In genomic region chr3:117719316-117719926, GRCh38 we compare ENCODE assay signal across 10 cellular contexts.
A peak's percentile ranks its signal among the peaks of the same experiment; 100 is the strongest.
DNase-seq lines count a peak whose midpoint lies in the region; ATAC-seq, FAIRE-seq and TF ChIP-seq lines count a peak whose summit lies in the region.
"Had no signal": no experiment of that assay in that cellular context is flagged by ENCODE, and none has a peak within 500 bp of the region (broad histone marks: within the 10 kb centered on the region; RNA-seq: fewer than 3 reads in every experiment).

No MANE protein-coding gene starts in this region.

- no peak overlapping the region for H2BK5ac ChIP-seq in neuronal stem cell (ENCODE audit: low read length)

- no peak overlapping the region for H3K23ac ChIP-seq in neuronal stem cell (ENCODE audit: low read depth, low read length, poor library complexity)

- no peaks in the 10 kb centered on the region for H3K9me3 Mint-ChIP-seq in Calu3 (ENCODE audit: low read depth, unreplicated experiment)

- H3K36me3 Mint-ChIP-seq in Calu3 (ENCODE audit: insufficient read depth, unreplicated experiment) = no peaks in the 10 kb centered on the region

- DNase-seq in Calu3 = peak; percentile 18
- DNase-seq in GM19239 (ENCODE audit: insufficient read length, low spot score) = peak; percentile 4
- DNase-seq in NB4 (ENCODE audit: low read depth) = peak; percentile 15
- DNase-seq in colonic mucosa = no peak
- DNase-seq in osteoblast (ENCODE audit: insufficient read length, low spot score, missing footprints) = no peak
- DNase-seq in neuronal stem cell (ENCODE audit: low spot score) = no peak
- DNase-seq in SW 1271 (lab: John Stamatoyannopoulos, UW) = no peak

- FAIRE-seq in GM19239 (lab: Jason Lieb, UNC) = no peak

- no peak overlapping the region for H3K14ac ChIP-seq in neuronal stem cell (ENCODE audit: low read length)

- intact Hi-C loops in Calu3 (cut with micrococcal nuclease; ENCODE audit: unreplicated experiment) = loop anchor here (1.0 to 10.0 kb wide), 4 partner anchors 172 to 949 kb away; no protein-coding TSS in a partner anchor
- intact Hi-C loops in colonic mucosa (cut with DNase I) = loop anchor here (5.0 kb wide), 2 partner anchors 702 to 947 kb away; no protein-coding TSS in a partner anchor

- CTCF ChIA-PET in Calu3 (lab: Charles Lee) = no interaction called here

- no peak overlapping the region for H2AK5ac ChIP-seq in neuronal stem cell (ENCODE audit: low read depth, low read length)

- no peaks in the 10 kb centered on the region for H3K4me1 ChIP-seq in colonic mucosa
- H3K4me1 ChIP-seq in osteoblast (ENCODE audit: insufficient read depth, low read length) = no peaks in the 10 kb centered on the region
- H3K4me1 ChIP-seq in neuronal stem cell (ENCODE audit: control insufficient read depth in 2 of 2, insufficient read depth in 1 of 2, low read depth in 1 of 2, low read length in 2 of 2) = peaks cover 0 to 2% of the 10 kb centered on the region in 2 donors
- H3K4me1 ChIP-seq: SJSA1 had no signal

- no peak overlapping the region for H2BK120ac ChIP-seq in neuronal stem cell (ENCODE audit: low read depth, low read length)

- no peaks in the 10 kb centered on the region for H3K27me3 ChIP-seq in colonic mucosa
- no peaks in the 10 kb centered on the region for H3K27me3 ChIP-seq in osteoblast (ENCODE audit: insufficient read depth, low read length)
- no peaks in the 10 kb centered on the region for H3K27me3 ChIP-seq in neuronal stem cell (ENCODE audit: control insufficient read depth in 3 of 3, insufficient read depth in 3 of 3, low read depth in 1 of 3, low read length in 3 of 3)
- H3K27me3 ChIP-seq: neutrophil, SJSA1 had no signal

- H4K91ac ChIP-seq in neuronal stem cell (ENCODE audit: low read depth, low read length, poor library complexity) = no peak overlapping the region

- H3K9me3 ChIP-seq in colonic mucosa (no peaks in the 10 kb centered on the region), osteoblast (ENCODE audit: low read depth, low read length) (no peaks in the 10 kb centered on the region), neuronal stem cell (replicated peaks in 1 of 2; ENCODE audit: control insufficient read depth in 2 of 2, insufficient read depth in 1 of 2, low read depth in 1 of 2, low read length in 2 of 2) (no peaks in the 10 kb centered on the region)
- H3K9me3 ChIP-seq: neutrophil, SJSA1 had no signal

- no peaks in the 10 kb centered on the region for H3K27me3 Mint-ChIP-seq in Calu3 (ENCODE audit: unreplicated experiment)

- no peaks in the 10 kb centered on the region for H3K36me3 ChIP-seq in colonic mucosa
- no peaks in the 10 kb centered on the region for H3K36me3 ChIP-seq in osteoblast (ENCODE audit: insufficient read depth, low read length)
- H3K36me3 ChIP-seq in neuronal stem cell (replicated peaks in 1 of 2; ENCODE audit: control insufficient read depth in 2 of 2, insufficient read depth in 2 of 2, low read length in 2 of 2) = no peaks in the 10 kb centered on the region
- H3K36me3 ChIP-seq: neutrophil, SJSA1 had no signal

- ATAC-seq in esophagus mucosa = no peak

- TF ChIP-seq CTCF in Calu3 (IDR thresholded peaks at IDR 0.05; ENCODE audit: unreplicated experiment) (peak; percentile 37), NB4 (IDR thresholded peaks at IDR 0.05; ENCODE audit: low read depth, low read length) (peak; percentile 53), colonic mucosa (IDR thresholded peaks at IDR 0.05) (peak; percentile 60), osteoblast (IDR thresholded peaks at IDR 0.05; ENCODE audit: extremely low read depth, low read depth, low read length) (peak; percentile 76)

- no peak overlapping the region for H2BK12ac ChIP-seq in neuronal stem cell (ENCODE audit: low read length)

- no peaks in the 10 kb centered on the region for H3K79me2 ChIP-seq in osteoblast (ENCODE audit: insufficient read depth, low read length)

- no peak overlapping the region for H3K27ac Mint-ChIP-seq in Calu3 (ENCODE audit: unreplicated experiment)

- no peaks in the 10 kb centered on the region for H3K79me1 ChIP-seq in neuronal stem cell (ENCODE audit: low read depth, low read length)

- H3K9ac ChIP-seq in colonic mucosa (ENCODE audit: low read depth in 2 of 2, low read length in 2 of 2) (no peak overlapping the region), neuronal stem cell (ENCODE audit: low read depth, low read length, poor library complexity) (no peak overlapping the region)

- no peaks in the 10 kb centered on the region for H3K4me1 Mint-ChIP-seq in Calu3 (ENCODE audit: low read depth, unreplicated experiment)

- no peaks in the 10 kb centered on the region for H4K20me1 ChIP-seq in osteoblast (ENCODE audit: insufficient read depth, low read length)

- H3K4me3 ChIP-seq in NB4 (ENCODE audit: low read depth, low read length) (no peak overlapping the region), colonic mucosa (no peak overlapping the region), osteoblast (ENCODE audit: insufficient read depth, low read length) (no peak overlapping the region), neuronal stem cell (ENCODE audit: low read length in 2 of 2) (no peak overlapping the region)
- H3K4me3 ChIP-seq: SJSA1 had no signal

- H2AFZ ChIP-seq in osteoblast (ENCODE audit: low read length) (no peak overlapping the region), neuronal stem cell (ENCODE audit: low read length) (no peak overlapping the region)

- H3K27ac ChIP-seq in colonic mucosa (no peak overlapping the region), osteoblast (ENCODE audit: low read depth, low read length) (no peak overlapping the region), neuronal stem cell (replicated peaks; ENCODE audit: low read length) (no peak overlapping the region)
- H3K27ac ChIP-seq: neutrophil, SJSA1 had no signal

- no peak overlapping the region for H3K4me3 Mint-ChIP-seq in Calu3 (ENCODE audit: low read depth, unreplicated experiment)

- H3K4ac ChIP-seq in neuronal stem cell (ENCODE audit: low read length) = no peak overlapping the region

- no peak overlapping the region for H3K18ac ChIP-seq in neuronal stem cell (ENCODE audit: low read length)

- no peak overlapping the region for H2BK15ac ChIP-seq in neuronal stem cell (ENCODE audit: low read length)

- WGBS in neuronal stem cell (ENCODE audit: extremely low coverage in 2 of 2, insufficient read length in 2 of 2, insufficient replicate concordance in 1 of 2), 2 donors = no CpG with 5 or more reads among the region's 2 CpGs

- no peak overlapping the region for H4K8ac ChIP-seq in neuronal stem cell (ENCODE audit: low read depth, low read length)

- BruUV-seq in Calu3 (replicated peaks; lab: Mats Ljungman, UMichigan) = no TSS peak

- no peak overlapping the region for H3K4me2 ChIP-seq in osteoblast (ENCODE audit: insufficient read depth, low read length)
- H3K4me2 ChIP-seq in neuronal stem cell (ENCODE audit: insufficient read depth, low read length, poor library complexity, severe bottlenecking) = no peak overlapping the region

- TF ChIP-seq POLR2A in NB4 (IDR thresholded peaks at IDR 0.05; ENCODE audit: extremely low read depth, insufficient read length) = no peak

Comparison
In these comparisons a context has a peak if more than half of its experiments do, and no peak if none do; other contexts are left out.
1. DNase-seq: peak in Calu3 (single experiment), GM19239 (single experiment) and NB4 (single experiment); none in colonic mucosa (single experiment), osteoblast (single experiment), neuronal stem cell (single experiment) and SW 1271 (0 of 2).
2. Peak in every context shown above with its lines, with median percentiles within 50 percentile points of each other: CTCF ChIP-seq.